22 cellular contexts compared by ENCODE assay signal in genomic region chr5:35146386-35146785, GRCh38.
DNase-seq lines count a peak whose midpoint lies in the region; FAIRE-seq and TF ChIP-seq lines count a peak whose summit lies in the region.
"Had no signal": no experiment of that assay in that cellular context is flagged by ENCODE, and none has a peak within 500 bp of the region (broad histone marks: within the 10 kb centered on the region; RNA-seq: fewer than 3 reads in every experiment).

No MANE protein-coding gene starts in this region.

- DNase-seq in GM23248 = peak; percentile 40
- DNase-seq in NT2/D1 (ENCODE audit: low read depth, low spot score) = peak; percentile 40
- no peak for DNase-seq in endodermal cell
- peak; percentile 37 for DNase-seq in neural progenitor cell (ENCODE audit: low spot score)
- no peak for DNase-seq in stimulated activated CD8-positive, alpha-beta memory T cell treated with anti-CD3 and anti-CD28 coated beads, Interleukin-4, amount 100 ng/mL, for 48 hours
- DNase-seq in GF-D8 (lab: John Stamatoyannopoulos, UW) = no peak
- DNase-seq in colonic mucosa = no peak
- no peak for DNase-seq in RCC 7860 (ENCODE audit: low spot score)
- DNase-seq: CD4-positive, alpha-beta T cell; DMS53; GDM1; KBM-7; MG63; NCI-H1417; NCI-H1694; NCI-H2081; NCI-H226; NCI-H510A; NCI-H69; Peyer's patch had no signal

- peaks cover 33% of the 10 kb centered on the region for H3K4me1 Mint-ChIP-seq in endodermal cell
- peaks cover 9% of the 10 kb centered on the region for H3K4me1 Mint-ChIP-seq in neural progenitor cell

- H4K20me1 ChIP-seq in GM23248 (ENCODE audit: insufficient read depth) = no peaks in the 10 kb centered on the region
- H4K20me1 ChIP-seq in neural progenitor cell (ENCODE audit: low read depth) = no peaks in the 10 kb centered on the region
- H4K20me1 ChIP-seq: BLaER1 treated with 17β-estradiol and CSF1 and Interleukin-3, amounts not matched to agents 10 nM and 100 nM had no signal

- no peak overlapping the region for H2AFZ ChIP-seq in GM23248
- no peak overlapping the region for H2AFZ ChIP-seq in neural progenitor cell (replicated peaks)

- in situ Hi-C loops in GM23248 (cut with MboI) = no loop called here

- FAIRE-seq in RCC 7860 (lab: Jason Lieb, UNC) = no peak
- FAIRE-seq: GM12891 had no signal

- H3K4me3 ChIP-seq in GM23248 = no peak overlapping the region
- H3K4me3 ChIP-seq in NT2/D1 (ENCODE audit: insufficient read length, low read depth) = no peak overlapping the region
- no peak overlapping the region for H3K4me3 ChIP-seq in endodermal cell (ENCODE audit: low read length)
- no peak overlapping the region for H3K4me3 ChIP-seq in neural progenitor cell
- no peak overlapping the region for H3K4me3 ChIP-seq in colonic mucosa
- H3K4me3 ChIP-seq: BLaER1 treated with 17β-estradiol and CSF1 and Interleukin-3, amounts not matched to agents 10 nM and 100 nM; MG63; Peyer's patch had no signal

- H3K36me3 Mint-ChIP-seq in endodermal cell (ENCODE audit: low read depth) = no peaks in the 10 kb centered on the region
- no peaks in the 10 kb centered on the region for H3K36me3 Mint-ChIP-seq in neural progenitor cell

- H3K27ac Mint-ChIP-seq in endodermal cell (no peak overlapping the region), neural progenitor cell (no peak overlapping the region)
- H3K27ac Mint-ChIP-seq: CD4-positive, alpha-beta T cell had no signal

- H3K79me2 ChIP-seq in GM23248 (ENCODE audit: insufficient read depth) (no peaks in the 10 kb centered on the region), neural progenitor cell (ENCODE audit: low read depth) (no peaks in the 10 kb centered on the region)

- WGBS in GM23248 (ENCODE audit: low coverage in 1 of 2, low lambda C conversion rate in 2 of 2, missing lambda C conversion rate in 2 of 2), 2 experiments = 30 to 33% methylated on average over 4 of the region's 4 CpGs
- 45 to 76% methylated on average over 4 of the region's 4 CpGs for WGBS in endodermal cell (ENCODE audit: insufficient coverage in 1 of 2, insufficient read length in 1 of 2), 2 experiments

- no peak overlapping the region for H3K4me2 ChIP-seq in GM23248 (ENCODE audit: unreplicated experiment)
- H3K4me2 ChIP-seq in neural progenitor cell = no peak overlapping the region
- H3K4me2 ChIP-seq: BLaER1 treated with 17β-estradiol and CSF1 and Interleukin-3, amounts not matched to agents 10 nM and 100 nM had no signal

- H3K9me3 ChIP-seq in GM23248 (ENCODE audit: low read depth) (no peaks in the 10 kb centered on the region), NT2/D1 (ENCODE audit: insufficient read depth, low read length) (no peaks in the 10 kb centered on the region), endodermal cell (ENCODE audit: control insufficient read depth, low read length) (no peaks in the 10 kb centered on the region), neural progenitor cell (ENCODE audit: low read depth) (no peaks in the 10 kb centered on the region), colonic mucosa (no peaks in the 10 kb centered on the region)
- H3K9me3 ChIP-seq: BLaER1 treated with 17β-estradiol and CSF1 and Interleukin-3, amounts not matched to agents 10 nM and 100 nM; MG63; Peyer's patch had no signal

- H3F3A ChIP-seq in GM23248 (ENCODE audit: insufficient read depth) (peaks cover 23% of the 10 kb centered on the region), neural progenitor cell (ENCODE audit: low read depth) (peaks cover 11% of the 10 kb centered on the region)

- H3K9ac ChIP-seq in GM23248 (no peak overlapping the region), NT2/D1 (ENCODE audit: insufficient read length, low read depth) (no peak overlapping the region), endodermal cell (ENCODE audit: extremely low read depth, low read length, poor library complexity, severe bottlenecking) (no peak overlapping the region), neural progenitor cell (no peak overlapping the region), colonic mucosa (ENCODE audit: low read depth in 2 of 2, low read length in 2 of 2) (no peak overlapping the region)
- H3K9ac ChIP-seq: BLaER1 treated with 17β-estradiol and CSF1 and Interleukin-3, amounts not matched to agents 10 nM and 100 nM had no signal

- H3K27ac ChIP-seq in GM23248 (no peak overlapping the region), endodermal cell (ENCODE audit: low read depth, low read length) (peak overlapping the region; percentile 95), neural progenitor cell (no peak overlapping the region), colonic mucosa (no peak overlapping the region)
- H3K27ac ChIP-seq: BLaER1 treated with 17β-estradiol and CSF1 and Interleukin-3, amounts not matched to agents 10 nM and 100 nM; Peyer's patch had no signal

- H3K27me3 ChIP-seq in GM23248 (replicated peaks; ENCODE audit: insufficient read depth) (no peaks in the 10 kb centered on the region), NT2/D1 (ENCODE audit: insufficient read depth, insufficient read length) (no peaks in the 10 kb centered on the region), endodermal cell (ENCODE audit: control insufficient read depth, insufficient read depth, low read length, poor library complexity, severe bottlenecking) (no peaks in the 10 kb centered on the region), neural progenitor cell (no peaks in the 10 kb centered on the region), colonic mucosa (no peaks in the 10 kb centered on the region)
- H3K27me3 ChIP-seq: BLaER1 treated with 17β-estradiol and CSF1 and Interleukin-3, amounts not matched to agents 10 nM and 100 nM; Peyer's patch had no signal

- no peaks in the 10 kb centered on the region for H3K9me2 ChIP-seq in GM23248 (ENCODE audit: insufficient read depth)

- H3K27me3 Mint-ChIP-seq in endodermal cell (ENCODE audit: insufficient read depth) = peaks cover 2% of the 10 kb centered on the region
- H3K27me3 Mint-ChIP-seq in neural progenitor cell (ENCODE audit: insufficient read depth, low read depth) = peaks cover 2% of the 10 kb centered on the region

- no peaks in the 10 kb centered on the region for H3K9me3 Mint-ChIP-seq in endodermal cell
- H3K9me3 Mint-ChIP-seq in neural progenitor cell = no peaks in the 10 kb centered on the region
- H3K9me3 Mint-ChIP-seq: CD4-positive, alpha-beta T cell had no signal

- intact Hi-C loops in colonic mucosa (cut with DNase I) = no loop called here

- TF ChIP-seq CTCF in endodermal cell (conservative IDR thresholded peaks at IDR 0.05) (no peak), neural progenitor cell (IDR thresholded peaks at IDR 0.05) (no peak), colonic mucosa (IDR thresholded peaks at IDR 0.05) (no peak)

- H3K4me1 ChIP-seq in GM23248 (ENCODE audit: insufficient read depth) (peaks cover 30% of the 10 kb centered on the region), NT2/D1 (ENCODE audit: insufficient read depth, insufficient read length) (no peaks in the 10 kb centered on the region), endodermal cell (ENCODE audit: control insufficient read depth, insufficient read depth, low read length) (peaks cover 4% of the 10 kb centered on the region), neural progenitor cell (peaks cover 12% of the 10 kb centered on the region), colonic mucosa (no peaks in the 10 kb centered on the region)
- H3K4me1 ChIP-seq: BLaER1 treated with 17β-estradiol and CSF1 and Interleukin-3, amounts not matched to agents 10 nM and 100 nM; Peyer's patch had no signal

- no peak overlapping the region for H3K4me3 Mint-ChIP-seq in endodermal cell
- no peak overlapping the region for H3K4me3 Mint-ChIP-seq in neural progenitor cell
- H3K4me3 Mint-ChIP-seq: CD4-positive, alpha-beta T cell had no signal

- H3K36me3 ChIP-seq in GM23248 (ENCODE audit: low read depth) = no peaks in the 10 kb centered on the region
- H3K36me3 ChIP-seq in NT2/D1 (ENCODE audit: insufficient read depth, insufficient read length, low read length) = no peaks in the 10 kb centered on the region
- H3K36me3 ChIP-seq in endodermal cell (ENCODE audit: control insufficient read depth, insufficient read depth, low read length) = no peaks in the 10 kb centered on the region
- H3K36me3 ChIP-seq in neural progenitor cell = no peaks in the 10 kb centered on the region
- no peaks in the 10 kb centered on the region for H3K36me3 ChIP-seq in colonic mucosa
- H3K36me3 ChIP-seq: BLaER1 treated with 17β-estradiol and CSF1 and Interleukin-3, amounts not matched to agents 10 nM and 100 nM; MG63; Peyer's patch had no signal

Comparison
In these comparisons a context has a peak if more than half of its experiments do, and no peak if none do; other contexts are left out.
1. DNase-seq: peak in GM23248 (single experiment), NT2/D1 (single experiment) and neural progenitor cell (single experiment); none in endodermal cell (single experiment), stimulated activated CD8-positive, alpha-beta memory T cell treated with anti-CD3 and anti-CD28 coated beads, Interleukin-4, amount 100 ng/mL, for 48 hours (single experiment), GF-D8 (single experiment), colonic mucosa (single experiment) and RCC 7860 (single experiment).